Comparison of ENCODE assay signal across 16 cellular contexts in the genomic region with DNA sequence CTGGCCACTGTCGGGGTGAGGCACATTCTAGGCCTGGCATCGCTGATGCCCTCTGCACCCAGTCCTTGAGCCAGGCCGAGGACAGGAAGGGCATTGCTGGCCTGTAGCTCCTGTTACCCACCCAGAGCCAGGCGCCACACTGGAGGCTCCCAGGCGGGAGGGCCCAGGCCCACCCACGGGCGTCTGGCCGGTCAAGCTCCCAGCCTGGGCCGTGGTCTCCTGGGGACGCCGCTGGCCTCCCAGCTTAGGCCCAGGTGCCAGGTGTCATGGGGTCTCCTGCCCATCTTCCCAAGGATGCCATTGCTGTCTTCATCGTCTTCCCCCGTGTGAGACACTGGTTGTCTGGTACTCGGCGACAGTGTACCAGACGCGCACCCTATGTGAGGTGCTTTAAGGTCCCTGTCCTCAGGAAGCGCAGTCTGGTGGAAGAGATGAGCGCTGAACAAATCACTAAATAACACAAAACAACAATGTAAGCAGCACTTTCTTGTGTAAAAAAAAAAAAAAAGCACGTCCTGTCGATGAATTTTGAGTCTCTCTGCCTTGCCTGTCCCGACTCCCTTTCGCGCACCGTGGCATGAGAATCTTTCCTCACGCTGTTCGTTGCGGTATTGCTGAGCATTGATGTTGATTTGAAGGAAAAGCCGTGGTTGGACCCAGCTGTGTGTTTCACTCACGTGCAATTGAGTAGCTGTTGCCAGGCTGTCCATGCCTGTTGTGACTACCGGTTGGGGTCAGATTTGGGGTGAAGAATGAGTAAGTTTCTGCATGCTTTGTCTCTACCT. TPM values are rescaled to one million over a fixed set of nuclear protein-coding genes. Genes with fewer than 3 reads are reported as not detected.
DNase-seq lines count a peak whose midpoint lies in the region; ATAC-seq and TF ChIP-seq lines count a peak whose summit lies in the region.
"Had no signal": no experiment of that assay in that cellular context is flagged by ENCODE, and none has a peak within 500 bp of the region (broad histone marks: within the 10 kb centered on the region; RNA-seq: fewer than 3 reads in every experiment).

No MANE protein-coding gene starts in this region.

- H3K4me2 ChIP-seq in SK-N-SH: no peak overlapping the region

- POLR2A ChIA-PET in SK-N-SH (lab: Yijun Ruan, JAX): no interaction called here
- POLR2A ChIA-PET in HEK293 (lab: Yijun Ruan, JAX): interaction anchor here (0.7 kb wide), 1 partner anchor 1905 kb away, joined by 3 read pairs; no protein-coding TSS in a partner anchor
- POLR2A ChIA-PET in naive thymus-derived CD8-positive, alpha-beta T cell (lab: Charles Lee): no interaction called here

- WGBS in SK-N-SH (ENCODE audit: low lambda C conversion rate): 94% methylated on average over 21 of the region's 31 CpGs

- H3K4me1 ChIP-seq in SK-N-SH (ENCODE audit: control insufficient read depth in 1 of 2, insufficient read depth in 2 of 2, low read depth in 1 of 2, low read length in 1 of 2) (no peaks in the 10 kb centered on the region), HEK293 (ENCODE audit: control insufficient read depth, insufficient read depth, low read length) (no peaks in the 10 kb centered on the region)

- CTCF ChIA-PET in SK-N-SH (lab: Yijun Ruan, JAX) (interaction anchor here (0.6 to 1.0 kb wide), 2 partner anchors 174 to 304 kb away, joined by 3 to 4 read pairs; no protein-coding TSS in a partner anchor), HEK293 (lab: Yijun Ruan, JAX) (interaction anchor here (0.6 to 1.0 kb wide), 3 partner anchors 9 to 21 kb away, joined by 3 to 6 read pairs (median 4); no protein-coding TSS in a partner anchor)

- H2AFZ ChIP-seq in SK-N-SH (ENCODE audit: low read depth): no peak overlapping the region

- TF ChIP-seq EP300 in SK-N-SH (IDR thresholded peaks at IDR 0.05; ENCODE audit: borderline replicate concordance in 1 of 2, low read depth in 1 of 2, low read length in 1 of 2): no peak

- no peaks in the 10 kb centered on the region for H3K9me3 Mint-ChIP-seq in naive thymus-derived CD8-positive, alpha-beta T cell
- H3K9me3 Mint-ChIP-seq: memory B cell had no signal

- H3K9me2 ChIP-seq in SK-N-SH: no peaks in the 10 kb centered on the region

- peak; percentile 36 for DNase-seq in SK-N-SH
- peak; percentile 40 for DNase-seq in choroid plexus epithelial cell (ENCODE audit: low read depth)
- DNase-seq in naive thymus-derived CD8-positive, alpha-beta T cell: peak in 1 of 10 donors; percentile 16
- no peak for DNase-seq in NCI-H526 (lab: John Stamatoyannopoulos, UW)
- no peak for DNase-seq in medulla oblongata (ENCODE audit: extremely low spot score)
- DNase-seq in stimulated activated CD8-positive, alpha-beta memory T cell treated with anti-CD3 and anti-CD28 coated beads, Interleukin-4, amount 100 ng/mL, for 48 hours: no peak
- DNase-seq: 8988T, Calu3, esophagus squamous epithelium, hippocampal formation, small intestine had no signal

- no peaks in the 10 kb centered on the region for H3K27me3 Mint-ChIP-seq in naive thymus-derived CD8-positive, alpha-beta T cell

- H3K79me2 ChIP-seq in SK-N-SH (ENCODE audit: insufficient read depth): no peaks in the 10 kb centered on the region

- H3K27ac Mint-ChIP-seq in naive thymus-derived CD8-positive, alpha-beta T cell: peak overlapping the region in 9 of 10 donors; percentile 54 to 92 (median 69)
- H3K27ac Mint-ChIP-seq: memory B cell had no signal

- no peaks in the 10 kb centered on the region for H3K9me3 ChIP-seq in SK-N-SH
- no peaks in the 10 kb centered on the region for H3K9me3 ChIP-seq in HEK293 (ENCODE audit: control insufficient read depth, insufficient read depth, low read depth, low read length)
- H3K9me3 ChIP-seq: esophagus squamous epithelium had no signal

- H3K9ac ChIP-seq in SK-N-SH: no peak overlapping the region

- peaks cover 16 to 25% (median 18%) of the 10 kb centered on the region in 4 donors for H3K4me1 Mint-ChIP-seq in naive thymus-derived CD8-positive, alpha-beta T cell

- no peaks in the 10 kb centered on the region for H4K20me1 ChIP-seq in SK-N-SH (ENCODE audit: insufficient read depth)

- no peak overlapping the region for H3K4me3 ChIP-seq in SK-N-SH (ENCODE audit: low read depth in 2 of 2, low read length in 1 of 2)
- no peak overlapping the region for H3K4me3 ChIP-seq in HEK293 (ENCODE audit: low read depth, low read length)
- H3K4me3 ChIP-seq in choroid plexus epithelial cell (ENCODE audit: low read depth, low read length): no peak overlapping the region
- H3K4me3 ChIP-seq: coronary artery, esophagus squamous epithelium had no signal

- no peak for ATAC-seq in SK-N-SH treated with all-trans-retinoic acid at 6 μM for 48 hours
- peak; percentile 19 to 68 for ATAC-seq in naive thymus-derived CD8-positive, alpha-beta T cell

- H3K27ac ChIP-seq in SK-N-SH (ENCODE audit: low read depth in 2 of 2, low read length in 1 of 2) (no peak overlapping the region), HEK293 (ENCODE audit: extremely low read depth, low read depth, low read length) (peak overlapping the region; percentile 24; the same call in 1 of the 2 replicates)
- H3K27ac ChIP-seq: coronary artery, esophagus squamous epithelium, HL-60 had no signal

- peaks cover 0 to 15% (median 0%) of the 10 kb centered on the region in 3 donors for H3K36me3 Mint-ChIP-seq in naive thymus-derived CD8-positive, alpha-beta T cell
- H3K36me3 Mint-ChIP-seq: memory B cell had no signal

- TF ChIP-seq CTCF in SK-N-SH (IDR thresholded peaks at IDR 0.05) (no peak), HEK293 (tag by site-specific recombination; IDR thresholded peaks at IDR 0.05) (no peak), choroid plexus epithelial cell (conservative IDR thresholded peaks at IDR 0.05; ENCODE audit: low read depth, low read length) (no peak)

- peaks cover 6% of the 10 kb centered on the region for H3F3A ChIP-seq in SK-N-SH (replicated peaks; ENCODE audit: insufficient read depth)

- H3K4me3 Mint-ChIP-seq in naive thymus-derived CD8-positive, alpha-beta T cell: peak overlapping the region in 1 of 10 donors; percentile 32
- H3K4me3 Mint-ChIP-seq: memory B cell had no signal

- H3K27me3 ChIP-seq in SK-N-SH (ENCODE audit: insufficient read depth): no peaks in the 10 kb centered on the region
- H3K27me3 ChIP-seq: esophagus squamous epithelium had no signal

- H3K36me3 ChIP-seq in SK-N-SH (replicated peaks in 1 of 2; ENCODE audit: control insufficient read depth in 1 of 2, insufficient read depth in 2 of 2, low read length in 1 of 2) (peaks cover 5 to 33% of the 10 kb centered on the region in 2 experiments), HEK293 (ENCODE audit: control insufficient read depth in 2 of 2, insufficient read depth in 1 of 2, low read length in 2 of 2) (peaks cover 0 to 22% of the 10 kb centered on the region in 2 experiments; a peak in 1 of 3 replicates)

- TF ChIP-seq RAD21 in SK-N-SH (IDR thresholded peaks at IDR 0.05; ENCODE audit: low read length): no peak

TF ChIP-seq in SK-N-SH, 30 proteins besides CTCF, POLR2A, EP300 and RAD21 (continues in another document):
- TF ChIP-seq FOXM1 (IDR thresholded peaks at IDR 0.05; ENCODE audit: low read depth): no peak
- no peak for TF ChIP-seq FOSL2 (IDR thresholded peaks at IDR 0.05; ENCODE audit: borderline replicate concordance, low read depth)
- TF ChIP-seq TCF12 (IDR thresholded peaks at IDR 0.05): no peak

TF ChIP-seq in SK-N-SH treated with all-trans-retinoic acid at 6 μM for 48 hours, 23 proteins besides CTCF, POLR2A, EP300 and RAD21 (continues in another document):
- TF ChIP-seq TCF4 (CRISPR knock-in tag; IDR thresholded peaks at IDR 0.05; ENCODE audit: borderline replicate concordance) (no peak), ARNTL (CRISPR knock-in tag; IDR thresholded peaks at IDR 0.05; ENCODE audit: borderline replicate concordance, low read depth) (no peak), ZFP30 (CRISPR knock-in tag; IDR thresholded peaks at IDR 0.05) (no peak)
- TF ChIP-seq, protein P1, sequence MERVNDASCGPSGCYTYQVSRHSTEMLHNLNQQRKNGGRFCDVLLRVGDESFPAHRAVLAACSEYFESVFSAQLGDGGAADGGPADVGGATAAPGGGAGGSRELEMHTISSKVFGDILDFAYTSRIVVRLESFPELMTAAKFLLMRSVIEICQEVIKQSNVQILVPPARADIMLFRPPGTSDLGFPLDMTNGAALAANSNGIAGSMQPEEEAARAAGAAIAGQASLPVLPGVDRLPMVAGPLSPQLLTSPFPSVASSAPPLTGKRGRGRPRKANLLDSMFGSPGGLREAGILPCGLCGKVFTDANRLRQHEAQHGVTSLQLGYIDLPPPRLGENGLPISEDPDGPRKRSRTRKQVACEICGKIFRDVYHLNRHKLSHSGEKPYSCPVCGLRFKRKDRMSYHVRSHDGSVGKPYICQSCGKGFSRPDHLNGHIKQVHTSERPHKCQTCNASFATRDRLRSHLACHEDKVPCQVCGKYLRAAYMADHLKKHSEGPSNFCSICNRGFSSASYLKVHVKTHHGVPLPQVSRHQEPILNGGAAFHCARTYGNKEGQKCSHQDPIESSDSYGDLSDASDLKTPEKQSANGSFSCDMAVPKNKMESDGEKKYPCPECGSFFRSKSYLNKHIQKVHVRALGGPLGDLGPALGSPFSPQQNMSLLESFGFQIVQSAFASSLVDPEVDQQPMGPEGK (CRISPR knock-in tag; IDR thresholded peaks at IDR 0.05; ENCODE audit: borderline replicate concordance): no peak

TF ChIP-seq in HEK293, 187 proteins besides CTCF, POLR2A, EP300 and RAD21 (continues in another document):
- TF ChIP-seq ZNF510 (tag by site-specific recombination; IDR thresholded peaks at IDR 0.05; ENCODE audit: insufficient replicate concordance) (no peak), ZNF571 (tag by site-specific recombination; IDR thresholded peaks at IDR 0.05) (no peak), KLF9 (tag by site-specific recombination; IDR thresholded peaks at IDR 0.05; ENCODE audit: low read depth) (no peak), ZNF266 (tag by site-specific recombination; IDR thresholded peaks at IDR 0.05; ENCODE audit: low read depth) (no peak), ZNF785 (tag by site-specific recombination; IDR thresholded peaks at IDR 0.05) (no peak)

RNA-seq across cellular contexts. Expression of a gene that starts 27.0 kb away (rescaled TPM):
- polyA plus RNA-seq in SK-N-SH (2012; rRNA removed): 17.5 and 18.9 TPM in 2 replicates
- polyA plus RNA-seq in SK-N-SH (2012; cell fraction: cytosol; rRNA removed): 12.4 and 14.8 TPM in 2 replicates
- 42.6 and 53.7 TPM in 2 replicates for polyA plus RNA-seq in SK-N-SH (2012; cell fraction: nucleus; rRNA removed)
- total RNA-seq in naive thymus-derived CD8-positive, alpha-beta T cell: 100 to 1,000 TPM in 1 of 2 experiments, 10 to 100 TPM in 1; 97.3 to 107 TPM
- 10 to 100 TPM; 17.7 to 33.1 (median 22.8) TPM for polyA plus RNA-seq in naive thymus-derived CD8-positive, alpha-beta T cell

Comparison
In these comparisons a context has a peak if more than half of its experiments do, and no peak if none do; other contexts are left out.
1. DNase-seq: peak in SK-N-SH (single experiment) and choroid plexus epithelial cell (single experiment); none in NCI-H526 (0 of 2), medulla oblongata (single experiment) and stimulated activated CD8-positive, alpha-beta memory T cell treated with anti-CD3 and anti-CD28 coated beads, Interleukin-4, amount 100 ng/mL, for 48 hours (single experiment).